Comparison of ENCODE assay signal across 13 cellular contexts in the genomic region with DNA sequence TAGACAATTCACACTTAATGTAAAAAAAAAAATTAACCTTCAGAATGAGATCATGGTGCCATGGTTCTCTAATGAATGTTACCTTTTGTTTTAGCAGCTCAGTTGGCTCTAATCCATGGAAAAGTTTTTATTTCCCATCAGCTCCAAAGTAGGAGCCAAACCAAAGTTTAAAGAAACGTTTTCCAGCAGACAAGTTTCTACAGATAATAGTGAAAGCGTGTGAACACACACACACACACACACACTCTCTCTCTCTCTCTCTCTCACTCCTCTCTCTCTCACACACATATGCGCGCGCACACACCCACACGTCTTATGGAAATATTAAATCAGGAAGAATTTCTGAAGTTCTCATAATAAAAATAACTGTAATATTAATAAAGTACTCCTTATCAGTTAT. TPM values are rescaled to one million over a fixed set of nuclear protein-coding genes. Genes with fewer than 3 reads are reported as not detected.
A peak's percentile ranks its signal among the peaks of the same experiment; 100 is the strongest.
DNase-seq lines count a peak whose midpoint lies in the region; ATAC-seq, FAIRE-seq and TF ChIP-seq lines count a peak whose summit lies in the region.
"Had no signal": no experiment of that assay in that cellular context is flagged by ENCODE, and none has a peak within 500 bp of the region (broad histone marks: within the 10 kb centered on the region; RNA-seq: fewer than 3 reads in every experiment).

No MANE protein-coding gene starts in this region.

- in situ Hi-C loops in K562 (cut with MboI), result no loop called here

- H3K36me3 ChIP-seq in K562 (ENCODE audit: control insufficient read depth, insufficient read depth, low read length) (peaks cover 65% of the 10 kb centered on the region; the same call in 2 of the 3 replicates), subcutaneous abdominal adipose tissue (ENCODE audit: control insufficient read depth in 5 of 5, insufficient read depth in 5 of 5, low read length in 5 of 5) (no peaks in the 10 kb centered on the region), adrenal gland (replicated peaks in 1 of 2) (no peaks in the 10 kb centered on the region)

- no peak for TF ChIP-seq EP300 in K562 (IDR thresholded peaks at IDR 0.05; ENCODE audit: low read length)

- H3K9ac ChIP-seq in K562 (ENCODE audit: insufficient read depth in 1 of 2, low read depth in 2 of 2, low read length in 2 of 2) (no peak overlapping the region), subcutaneous abdominal adipose tissue (ENCODE audit: low read length in 5 of 5) (peak overlapping the region in 1 of 5 donors; percentile 46)

- H3K36me3 Mint-ChIP-seq in activated CD4-positive, alpha-beta T cell treated with anti-CD3 and anti-CD28 coated beads, Interleukin-2, amount 10 ng/mL, durations not matched to agents 24 days and 14 days (ENCODE audit: low read depth), result peaks cover 45% of the 10 kb centered on the region

- H3K79me2 ChIP-seq in K562 (ENCODE audit: control insufficient read depth, insufficient read depth, low read length), result peaks cover 98% of the 10 kb centered on the region

- POLR2A ChIA-PET in K562 (lab: Yijun Ruan, JAX), result interaction anchor here (0.6 to 2.0 kb wide), 5 partner anchors 40 to 901 kb away, joined by 3 to 11 read pairs (median 3); no protein-coding TSS in a partner anchor

- peaks cover 5% of the 10 kb centered on the region for H4K20me1 ChIP-seq in K562 (replicated peaks; ENCODE audit: control insufficient read depth, insufficient read depth, low read length)

- H3K4me2 ChIP-seq in K562 (ENCODE audit: insufficient read depth, low read length), result no peak overlapping the region

- no peaks in the 10 kb centered on the region for H3K27me3 ChIP-seq in K562 (ENCODE audit: control insufficient read depth in 2 of 2, insufficient read depth in 2 of 2, low read length in 2 of 2)
- H3K27me3 ChIP-seq in subcutaneous abdominal adipose tissue (ENCODE audit: control insufficient read depth in 5 of 5, insufficient read depth in 4 of 5, low read length in 5 of 5), result no peaks in the 10 kb centered on the region
- no peaks in the 10 kb centered on the region for H3K27me3 ChIP-seq in adrenal gland

- FAIRE-seq in K562 (lab: Jason Lieb, UNC), result no peak

- peak overlapping the region; percentile 55; the same call in 2 of the 3 replicates for H3K27ac ChIP-seq in K562 (ENCODE audit: extremely low read depth, low read depth, low read length)
- peak overlapping the region; percentile 59 for H3K27ac ChIP-seq in subcutaneous abdominal adipose tissue (ENCODE audit: low read depth, low read length)
- no peak overlapping the region for H3K27ac ChIP-seq in adrenal gland

- H3K9me3 ChIP-seq in K562 (replicated peaks; ENCODE audit: control insufficient read depth, insufficient read depth, low read depth, low read length), result no peaks in the 10 kb centered on the region; the same call in 1 of the 2 replicates
- no peaks in the 10 kb centered on the region for H3K9me3 ChIP-seq in subcutaneous abdominal adipose tissue (ENCODE audit: control insufficient read depth in 5 of 5, low read length in 5 of 5)
- H3K9me3 ChIP-seq in adrenal gland (replicated peaks in 1 of 3), result no peaks in the 10 kb centered on the region

- peaks cover 48% of the 10 kb centered on the region for H3K4me1 Mint-ChIP-seq in activated CD4-positive, alpha-beta T cell treated with anti-CD3 and anti-CD28 coated beads, Interleukin-2, amount 10 ng/mL, durations not matched to agents 24 days and 14 days

- TF ChIP-seq POLR2A in K562 (conservative IDR thresholded peaks at IDR 0.05) (no peak), adrenal gland (IDR thresholded peaks at IDR 0.05) (no peak)

- CTCF ChIA-PET in K562 (lab: Yijun Ruan, JAX; ENCODE audit: low intra/inter-chr PET ratio), result no interaction called here

- H3K4me3 Mint-ChIP-seq in activated CD4-positive, alpha-beta T cell treated with anti-CD3 and anti-CD28 coated beads, Interleukin-2, amount 10 ng/mL, durations not matched to agents 24 days and 14 days, result no peak overlapping the region

- intact Hi-C loops in activated CD4-positive, alpha-beta T cell treated with anti-CD3 and anti-CD28 coated beads, Interleukin-2, amount 10 ng/mL, durations not matched to agents 24 days and 14 days (cut with micrococcal nuclease), result no loop called here
- intact Hi-C loops in K562 (cut with micrococcal nuclease), result loop anchor here (10.0 kb wide), 1 partner anchor 129 kb away; no protein-coding TSS in a partner anchor
- intact Hi-C loops in adrenal gland (cut with DNase I), result no loop called here

- H2AFZ ChIP-seq in K562 (ENCODE audit: low read depth, low read length), result no peak overlapping the region

- H3K4me3 ChIP-seq in K562 (no peak overlapping the region), subcutaneous abdominal adipose tissue (ENCODE audit: low read depth in 1 of 5, low read length in 5 of 5) (no peak overlapping the region), adrenal gland (no peak overlapping the region)

- no peak for ATAC-seq in K562
- ATAC-seq in left lobe of liver, result peak; percentile 57

- H3K9me3 Mint-ChIP-seq in activated CD4-positive, alpha-beta T cell treated with anti-CD3 and anti-CD28 coated beads, Interleukin-2, amount 10 ng/mL, durations not matched to agents 24 days and 14 days, result no peaks in the 10 kb centered on the region

- TF ChIP-seq RAD21 in K562 (CRISPR knock-in tag; conservative IDR thresholded peaks at IDR 0.05 in 1 of 2, IDR thresholded peaks at IDR 0.05 in 1 of 2), result no peak

- peaks cover 0 to 31% of the 10 kb centered on the region in 2 experiments; a peak in 2 of 5 replicates for H3K4me1 ChIP-seq in K562 (replicated peaks in 1 of 2; ENCODE audit: control insufficient read depth in 2 of 2, insufficient read depth in 2 of 2, low read length in 2 of 2)
- H3K4me1 ChIP-seq in subcutaneous abdominal adipose tissue (ENCODE audit: control insufficient read depth in 5 of 5, insufficient read depth in 5 of 5, low read length in 5 of 5), result peaks cover 2 to 38% (median 31%) of the 10 kb centered on the region in 5 donors
- H3K4me1 ChIP-seq in adrenal gland (replicated peaks in 1 of 2), result peaks cover 0 to 47% of the 10 kb centered on the region in 2 donors

- no TSS peak for BruUV-seq in K562 (replicated peaks; lab: Mats Ljungman, UMichigan)

- H3K27me3 Mint-ChIP-seq in activated CD4-positive, alpha-beta T cell treated with anti-CD3 and anti-CD28 coated beads, Interleukin-2, amount 10 ng/mL, durations not matched to agents 24 days and 14 days, result no peaks in the 10 kb centered on the region

- WGBS in K562 (ENCODE audit: insufficient coverage, low coverage, missing lambda C conversion rate), result 61% methylated on average over 6 of the region's 6 CpGs
- 63 to 74% (median 72%) methylated on average over 6 of the region's 6 CpGs for WGBS in adrenal gland, 4 donors

- H3K27ac Mint-ChIP-seq in activated CD4-positive, alpha-beta T cell treated with anti-CD3 and anti-CD28 coated beads, Interleukin-2, amount 10 ng/mL, durations not matched to agents 24 days and 14 days, result peak overlapping the region; percentile 67

- TF ChIP-seq CTCF in K562 (IDR thresholded peaks at IDR 0.05 in 2 of 3, conservative IDR thresholded peaks at IDR 0.05 in 1 of 3; ENCODE audit: insufficient read depth in 2 of 3, low read depth in 1 of 3, low read length in 3 of 3) (no peak), adrenal gland (IDR thresholded peaks at IDR 0.05) (no peak)

- H3K9me1 ChIP-seq in K562 (ENCODE audit: control insufficient read depth, insufficient read depth, low read length), result no peaks in the 10 kb centered on the region

- no peak for DNase-seq in activated CD4-positive, alpha-beta T cell treated with anti-CD3 and anti-CD28 coated beads, Interleukin-2, amount 10 ng/mL, durations not matched to agents 24 days and 14 days
- no peak for DNase-seq in activated CD4-positive, alpha-beta T cell treated with anti-CD3 and anti-CD28 coated beads for 48 hours
- DNase-seq in K562 (ENCODE audit: extremely low read depth in 1 of 4, low spot score in 3 of 4) (no peak), left lobe of liver (ENCODE audit: low spot score) (no peak), KG1 (lab: John Stamatoyannopoulos, UW) (no peak), NCI-H2196 (lab: John Stamatoyannopoulos, UW; ENCODE audit: unreplicated experiment) (no peak), adrenal gland (no peak)
- DNase-seq: DND-41; hippocampal formation; NCI-H1092 treated with DMSO at 0.1 percent for 48 hours; NCI-H510A; stimulated activated CD8-positive, alpha-beta memory T cell treated with anti-CD3 and anti-CD28 coated beads, Interleukin-4, amount 100 ng/mL, for 48 hours had no signal

TF ChIP-seq in K562, 482 proteins besides CTCF, POLR2A, EP300 and RAD21 (continues in another document):
- TF ChIP-seq DACH1 (IDR thresholded peaks at IDR 0.05; ENCODE audit: partially characterized antibody), result peak; percentile 20
- peak; percentile 77; the same call in 1 of the 2 replicates for TF ChIP-seq ZNF12 (CRISPR knock-in tag; IDR thresholded peaks at IDR 0.05)
- TF ChIP-seq NFIC (IDR thresholded peaks at IDR 0.05), result 0 out of 2 replicates have a peak, but pooled peaks have one; percentile 10

RNA-seq across cellular contexts. Expression of a gene that starts 46.9 kb away (rescaled TPM):
- total RNA-seq in activated CD4-positive, alpha-beta T cell treated with anti-CD3 and anti-CD28 coated beads, Interleukin-2, amount 10 ng/mL, durations not matched to agents 24 days and 14 days, result 296 and 298 TPM in 2 replicates
- total RNA-seq in K562 (2011; cell fraction: chromatin; rRNA removed; ENCODE audit: low replicate concordance), result 337 and 524 TPM in 2 replicates
- 154 and 188 TPM in 2 replicates for total RNA-seq in K562 (2011; cell fraction: nucleolus; rRNA removed)
- 277 and 417 TPM in 2 replicates for total RNA-seq in K562 (2011; cell fraction: nucleoplasm; rRNA removed)
- total RNA-seq in K562 (2014; rRNA removed) (240 and 243 TPM in 2 replicates), K562 (2014; rRNA removed; fragmentation: Illumina TruSeq; extraction: Trizol) (220 and 241 TPM in 2 replicates), K562 (2015; rRNA removed; fragmentation: Illumina TruSeq; extraction: Trizol) (220 and 243 TPM in 2 replicates), K562 (2021) (217 and 231 TPM in 2 replicates), left lobe of liver (48.4 TPM), adrenal gland (100 to 1,000 TPM in 6 of 8 donors, 10 to 100 TPM in 2; 85.5 to 252 (median 149) TPM)
- polyA plus RNA-seq in K562 (2011; rRNA removed) (116 and 133 TPM in 2 replicates), K562 (2014; fragmentation: Illumina TruSeq; extraction: Trizol) (202 and 221 TPM in 2 replicates), K562 (2014; fragmentation: Nextera tagmentation; extraction: Ambion mirVana) (10 to 100 TPM; 70.3 to 87.3 TPM), K562 (2014; rRNA removed) (104 and 107 TPM in 2 replicates), adrenal gland (10 to 100 TPM; 30.6 to 63.8 (median 36.2) TPM)
- 101 and 150 TPM in 2 replicates for polyA plus RNA-seq in K562 (2011; cell fraction: cytosol; rRNA removed)
- 108 and 135 TPM in 2 replicates for polyA plus RNA-seq in K562 (2011; cell fraction: nucleus; rRNA removed)
- polyA plus RNA-seq in K562 (2012), result 74.4 and 91.9 TPM in 2 replicates
- polyA minus RNA-seq in K562 (2011; rRNA and poly(A)+ RNA removed), result 431 and 448 TPM in 2 replicates
- 216 and 268 TPM in 2 replicates for polyA minus RNA-seq in K562 (2011; cell fraction: cytosol; rRNA and poly(A)+ RNA removed)
- polyA minus RNA-seq in K562 (2011; cell fraction: nucleus; rRNA and poly(A)+ RNA removed), result 326 and 485 TPM in 2 replicates

Comparison
In these comparisons a context has a peak if more than half of its experiments do, and no peak if none do; other contexts are left out.
1. H3K27ac ChIP-seq: peak in K562 (single experiment) and subcutaneous abdominal adipose tissue (single experiment); none in adrenal gland (0 of 5).